In genomic region chr3:123667784-123668183, GRCh38 we compare ENCODE assay signal across 18 cellular contexts.
DNase-seq lines count a peak whose midpoint lies in the region; ATAC-seq, FAIRE-seq and TF ChIP-seq lines count a peak whose summit lies in the region.
"Had no signal": no experiment of that assay in that cellular context is flagged by ENCODE, and none has a peak within 500 bp of the region (broad histone marks: within the 10 kb centered on the region; RNA-seq: fewer than 3 reads in every experiment).

No MANE protein-coding gene starts in this region.

- ATAC-seq in GM18502 (IDR thresholded peaks at IDR 0.05; ENCODE audit: poor library complexity, unreplicated experiment) = no peak
- ATAC-seq in lower lobe of right lung = no peak
- no peak for ATAC-seq in GM19452 (IDR thresholded peaks at IDR 0.05; ENCODE audit: unreplicated experiment)
- ATAC-seq: stimulated activated naive CD8-positive, alpha-beta T cell treated with anti-CD3 and anti-CD28 coated beads, Interleukin-15, amount 100 ng/mL, for 72 hours had no signal

- H3K36me3 ChIP-seq in BLaER1 treated with 17β-estradiol and CSF1 and Interleukin-3, amounts not matched to agents 10 nM and 100 nM = peaks cover 0 to 57% (median 20%) of the 10 kb centered on the region in 11 experiments; a peak in 13 of 22 replicates
- H3K36me3 ChIP-seq in osteoblast (ENCODE audit: insufficient read depth, low read length) = peaks cover 65% of the 10 kb centered on the region
- peaks cover 49% of the 10 kb centered on the region for H3K36me3 ChIP-seq in lower lobe of right lung
- H3K36me3 ChIP-seq: neural progenitor cell had no signal

- no peak for TF ChIP-seq CTCF in epithelial cell of proximal tubule (conservative IDR thresholded peaks at IDR 0.05; ENCODE audit: low read depth, low read length)
- no peak for TF ChIP-seq CTCF in osteoblast (IDR thresholded peaks at IDR 0.05; ENCODE audit: extremely low read depth, low read depth, low read length)
- TF ChIP-seq CTCF in lower lobe of right lung (IDR thresholded peaks at IDR 0.05) = no peak
- TF ChIP-seq CTCF in D721Med (IDR thresholded peaks at IDR 0.05; ENCODE audit: insufficient read depth, missing control alignments) = no peak

- peak; percentile 59 for DNase-seq in M059J (ENCODE audit: low read depth)
- peak; percentile 39 for DNase-seq in epithelial cell of proximal tubule (ENCODE audit: low read depth)
- DNase-seq in osteoblast (ENCODE audit: insufficient read length, low spot score, missing footprints) = no peak
- no peak for DNase-seq in lower lobe of right lung
- DNase-seq in D721Med (ENCODE audit: insufficient read length, low spot score) = no peak
- DNase-seq: activated CD4-positive, CD25-positive, alpha-beta regulatory T cell treated with anti-CD3 and anti-CD28 coated beads, Interleukin-2, amount 50 U/mL, for 72 hours; activated naive CD8-positive, alpha-beta T cell treated with anti-CD3 and anti-CD28 coated beads for 36 hours; activated T-cell treated with anti-CD3 and anti-CD28 coated beads for 4 hours; erythroblast; H9; NCI-H446; PC-9; small intestine; stimulated activated naive CD8-positive, alpha-beta T cell treated with anti-CD3 and anti-CD28 coated beads, Interleukin-15, amount 100 ng/mL, for 72 hours had no signal

- intact Hi-C loops in lower lobe of right lung (cut with DNase I) = no loop called here

- FAIRE-seq in D721Med (lab: Jason Lieb, UNC) = no peak
- FAIRE-seq: small intestine had no signal

- peak overlapping the region in 2 of 10 experiments; percentile 4 to 16; a peak in 5 of 20 replicates for H3K4me3 ChIP-seq in BLaER1 treated with 17β-estradiol and CSF1 and Interleukin-3, amounts not matched to agents 10 nM and 100 nM
- H3K4me3 ChIP-seq in epithelial cell of proximal tubule (ENCODE audit: low read depth, low read length) (no peak overlapping the region), osteoblast (ENCODE audit: insufficient read depth, low read length) (no peak overlapping the region), lower lobe of right lung (no peak overlapping the region)
- H3K4me3 ChIP-seq: neural progenitor cell, PC-9 had no signal

- peak overlapping the region in 5 of 11 experiments; percentile 24 to 64 (median 50); a peak in 9 of 22 replicates for H3K9ac ChIP-seq in BLaER1 treated with 17β-estradiol and CSF1 and Interleukin-3, amounts not matched to agents 10 nM and 100 nM
- H3K9ac ChIP-seq: neural progenitor cell had no signal

- no peak overlapping the region for H2AFZ ChIP-seq in osteoblast (ENCODE audit: low read length)
- H2AFZ ChIP-seq: neural progenitor cell, PC-9 had no signal

- peaks cover 24 to 96% (median 65%) of the 10 kb centered on the region in 10 experiments for H3K4me1 ChIP-seq in BLaER1 treated with 17β-estradiol and CSF1 and Interleukin-3, amounts not matched to agents 10 nM and 100 nM
- H3K4me1 ChIP-seq in osteoblast (ENCODE audit: insufficient read depth, low read length) = peaks cover 17% of the 10 kb centered on the region
- H3K4me1 ChIP-seq in lower lobe of right lung = peaks cover 19% of the 10 kb centered on the region
- H3K4me1 ChIP-seq: neural progenitor cell had no signal

- no peaks in the 10 kb centered on the region for H4K20me1 ChIP-seq in BLaER1 treated with 17β-estradiol and CSF1 and Interleukin-3, amounts not matched to agents 10 nM and 100 nM
- H4K20me1 ChIP-seq in osteoblast (ENCODE audit: insufficient read depth, low read length) = no peaks in the 10 kb centered on the region

- no peaks in the 10 kb centered on the region for H3K27me3 ChIP-seq in BLaER1 treated with 17β-estradiol and CSF1 and Interleukin-3, amounts not matched to agents 10 nM and 100 nM
- no peaks in the 10 kb centered on the region for H3K27me3 ChIP-seq in osteoblast (ENCODE audit: insufficient read depth, low read length)
- no peaks in the 10 kb centered on the region for H3K27me3 ChIP-seq in lower lobe of right lung (ENCODE audit: low read depth)
- H3K27me3 ChIP-seq: neural progenitor cell had no signal

- H3K4me2 ChIP-seq in BLaER1 treated with 17β-estradiol and CSF1 and Interleukin-3, amounts not matched to agents 10 nM and 100 nM = peak overlapping the region; percentile 59 to 87 (median 74)
- no peak overlapping the region for H3K4me2 ChIP-seq in osteoblast (ENCODE audit: insufficient read depth, low read length)
- H3K4me2 ChIP-seq: neural progenitor cell, PC-9 had no signal

- H3K9me3 ChIP-seq in BLaER1 treated with 17β-estradiol and CSF1 and Interleukin-3, amounts not matched to agents 10 nM and 100 nM (replicated peaks in 1 of 11) = peaks cover 0 to 10% (median 3%) of the 10 kb centered on the region in 11 experiments; a peak in 4 of 22 replicates
- H3K9me3 ChIP-seq in osteoblast (ENCODE audit: low read depth, low read length) (no peaks in the 10 kb centered on the region), lower lobe of right lung (no peaks in the 10 kb centered on the region)

- H3K27ac ChIP-seq in BLaER1 treated with 17β-estradiol and CSF1 and Interleukin-3, amounts not matched to agents 10 nM and 100 nM = peak overlapping the region in 8 of 11 experiments; percentile 46 to 77 (median 62); a peak in 15 of 22 replicates
- H3K27ac ChIP-seq in osteoblast (ENCODE audit: low read depth, low read length) (peak overlapping the region; percentile 20), lower lobe of right lung (no peak overlapping the region)
- H3K27ac ChIP-seq: neural progenitor cell, PC-9 had no signal

- H3K79me2 ChIP-seq in osteoblast (ENCODE audit: insufficient read depth, low read length) = no peaks in the 10 kb centered on the region

Comparison
In these comparisons a context has a peak if more than half of its experiments do, and no peak if none do; other contexts are left out.
1. DNase-seq: peak in M059J (single experiment) and epithelial cell of proximal tubule (single experiment); none in osteoblast (single experiment), lower lobe of right lung (single experiment) and D721Med (single experiment).